Comparison of ENCODE assay signal across 14 cellular contexts in genomic region chr5:17024686-17025180, GRCh38.
DNase-seq lines count a peak whose midpoint lies in the region; ATAC-seq, FAIRE-seq and TF ChIP-seq lines count a peak whose summit lies in the region.
"Had no signal": no experiment of that assay in that cellular context is flagged by ENCODE, and none has a peak within 500 bp of the region (broad histone marks: within the 10 kb centered on the region; RNA-seq: fewer than 3 reads in every experiment).

No MANE protein-coding gene starts in this region.

- no peak overlapping the region for H3K4me3 ChIP-seq in ACC112 (ENCODE audit: low read depth, low read length)
- H3K4me3 ChIP-seq in K562: no peak overlapping the region
- H3K4me3 ChIP-seq: heart right ventricle, vagina had no signal

- H3K27me3 ChIP-seq in ACC112 (ENCODE audit: insufficient read depth, low read length): no peaks in the 10 kb centered on the region
- H3K27me3 ChIP-seq in K562 (ENCODE audit: control insufficient read depth in 2 of 2, insufficient read depth in 2 of 2, low read length in 2 of 2): no peaks in the 10 kb centered on the region
- H3K27me3 ChIP-seq: heart right ventricle, vagina had no signal

- POLR2A ChIA-PET in K562 (lab: Yijun Ruan, JAX) (no interaction called here), HEK293T (lab: Yijun Ruan, JAX) (no interaction called here)

- H3K27ac ChIP-seq in ACC112 (ENCODE audit: low read depth, low read length) (peak overlapping the region; percentile 50), K562 (ENCODE audit: extremely low read depth, low read depth, low read length) (no peak overlapping the region)
- H3K27ac ChIP-seq: heart right ventricle, vagina had no signal

- in situ Hi-C loops in K562 (cut with MboI): no loop called here

- peak; percentile 42 for DNase-seq in LHCN-M2 (ENCODE audit: low read depth)
- DNase-seq in K562 (ENCODE audit: extremely low read depth in 1 of 4, low spot score in 3 of 4): no peak
- peak; percentile 94 for DNase-seq in islet precursor cell
- DNase-seq in activated CD8-positive, alpha-beta memory T cell treated with anti-CD3 and anti-CD28 coated beads, Interleukin-2, amount 50 U/mL, for 48 hours: no peak
- no peak for DNase-seq in HEK293T (ENCODE audit: extremely low spot score)
- DNase-seq: activated T-cell treated with anti-CD3 and anti-CD28 coated beads, Interleukin-2, amount 50 U/mL, for 48 hours; heart right ventricle; NCI-H1092 had no signal

- H2AFZ ChIP-seq in ACC112 (ENCODE audit: low read length, unreplicated experiment): peak overlapping the region; percentile 90
- no peak overlapping the region; the same call in 1 of the 2 replicates for H2AFZ ChIP-seq in K562 (ENCODE audit: low read depth, low read length)

- WGBS in K562 (ENCODE audit: insufficient coverage, low coverage, missing lambda C conversion rate): 10% methylated on average over 6 of the region's 6 CpGs

- no peak for TF ChIP-seq CTCF in K562 (IDR thresholded peaks at IDR 0.05 in 2 of 3, conservative IDR thresholded peaks at IDR 0.05 in 1 of 3; ENCODE audit: insufficient read depth in 2 of 3, low read depth in 1 of 3, low read length in 3 of 3)

- ATAC-seq in K562 (peak; percentile 28; the same call in 1 of the 3 replicates), HG03378 (IDR thresholded peaks at IDR 0.05; ENCODE audit: unreplicated experiment) (no peak), GM21717 (IDR thresholded peaks at IDR 0.05; ENCODE audit: unreplicated experiment) (no peak)
- ATAC-seq: HCT116, heart right ventricle had no signal

- FAIRE-seq in K562 (lab: Jason Lieb, UNC): no peak
- FAIRE-seq: colon had no signal

- no peaks in the 10 kb centered on the region for H3K9me3 ChIP-seq in K562 (replicated peaks; ENCODE audit: control insufficient read depth, insufficient read depth, low read depth, low read length)
- H3K9me3 ChIP-seq: heart right ventricle, vagina had no signal

- no peak overlapping the region for H3K4me2 ChIP-seq in K562 (ENCODE audit: insufficient read depth, low read length)

- intact Hi-C loops in K562 (cut with micrococcal nuclease): no loop called here

- H3K4me1 ChIP-seq in ACC112 (ENCODE audit: control insufficient read depth, insufficient read depth, low read length, unreplicated experiment): peaks cover 23% of the 10 kb centered on the region
- no peaks in the 10 kb centered on the region for H3K4me1 ChIP-seq in K562 (replicated peaks in 1 of 2; ENCODE audit: control insufficient read depth in 2 of 2, insufficient read depth in 2 of 2, low read length in 2 of 2)
- H3K4me1 ChIP-seq: vagina had no signal

- CTCF ChIA-PET in K562 (lab: Yijun Ruan, JAX; ENCODE audit: low intra/inter-chr PET ratio): no interaction called here
- CTCF ChIA-PET in HEK293T (lab: Yijun Ruan, JAX): no interaction called here

- TF ChIP-seq EP300 in K562 (IDR thresholded peaks at IDR 0.05; ENCODE audit: low read length): no peak

- TF ChIP-seq RAD21 in K562 (CRISPR knock-in tag; conservative IDR thresholded peaks at IDR 0.05 in 1 of 2, IDR thresholded peaks at IDR 0.05 in 1 of 2): no peak

- H3K36me3 ChIP-seq in ACC112 (ENCODE audit: insufficient read depth, low read length): no peaks in the 10 kb centered on the region
- no peaks in the 10 kb centered on the region for H3K36me3 ChIP-seq in K562 (ENCODE audit: control insufficient read depth, insufficient read depth, low read length)
- H3K36me3 ChIP-seq: heart right ventricle, vagina had no signal

- no TSS peak for BruUV-seq in K562 (replicated peaks; lab: Mats Ljungman, UMichigan)

- H3K9ac ChIP-seq in K562 (ENCODE audit: insufficient read depth in 1 of 2, low read depth in 2 of 2, low read length in 2 of 2): no peak overlapping the region

- H4K20me1 ChIP-seq in K562 (replicated peaks; ENCODE audit: control insufficient read depth, insufficient read depth, low read length): no peaks in the 10 kb centered on the region

- no peak for TF ChIP-seq POLR2A in K562 (conservative IDR thresholded peaks at IDR 0.05)

- no peaks in the 10 kb centered on the region for H3K9me1 ChIP-seq in K562 (ENCODE audit: control insufficient read depth, insufficient read depth, low read length)

- H3K79me2 ChIP-seq in ACC112 (ENCODE audit: control insufficient read depth, insufficient read depth, low read length, unreplicated experiment) (no peaks in the 10 kb centered on the region), K562 (ENCODE audit: control insufficient read depth, insufficient read depth, low read length) (no peaks in the 10 kb centered on the region)

TF ChIP-seq in K562, 482 proteins besides CTCF, POLR2A, EP300 and RAD21 (continues in another document):
- no peak for TF ChIP-seq NFATC3 (IDR thresholded peaks at IDR 0.05)
- 0 out of 2 replicates have a peak, but pooled peaks have one; percentile 54 for TF ChIP-seq MAFG (tag; conservative IDR thresholded peaks at IDR 0.05)
- TF ChIP-seq C11orf30 (IDR thresholded peaks at IDR 0.05; ENCODE audit: low read depth): peak; percentile 32; the same call in 1 of the 2 replicates
- no peak for TF ChIP-seq KDM1A (IDR thresholded peaks at IDR 0.05)
- TF ChIP-seq GMEB1 (CRISPR knock-in tag; IDR thresholded peaks at IDR 0.05): no peak
- TF ChIP-seq ATF3 (IDR thresholded peaks at IDR 0.05): peak; percentile 72
- TF ChIP-seq ATF3 (CRISPR knock-in tag; conservative IDR thresholded peaks at IDR 0.05): no peak

TF ChIP-seq in HEK293T, 16 proteins besides CTCF, POLR2A, EP300 and RAD21:
- TF ChIP-seq ZNF384 (IDR thresholded peaks at IDR 0.05) (no peak), SUZ12 (IDR thresholded peaks at IDR 0.05) (no peak), FOXA1 (IDR thresholded peaks at IDR 0.05) (no peak), FOXM1 (IDR thresholded peaks at IDR 0.05; ENCODE audit: borderline replicate concordance) (no peak), CTBP1 (IDR thresholded peaks at IDR 0.05; ENCODE audit: borderline replicate concordance) (no peak), SP1 (IDR thresholded peaks at IDR 0.05) (no peak), ARNT (IDR thresholded peaks at IDR 0.05) (no peak)
TF ChIP-seq in HEK293T: peak in this region for 0.

Comparison
In these comparisons a context has a peak if more than half of its experiments do, and no peak if none do; other contexts are left out.
1. DNase-seq: peak in LHCN-M2 (single experiment) and islet precursor cell (single experiment); none in K562 (0 of 4), activated CD8-positive, alpha-beta memory T cell treated with anti-CD3 and anti-CD28 coated beads, Interleukin-2, amount 50 U/mL, for 48 hours (single experiment) and HEK293T (single experiment).